In the genomic region with DNA sequence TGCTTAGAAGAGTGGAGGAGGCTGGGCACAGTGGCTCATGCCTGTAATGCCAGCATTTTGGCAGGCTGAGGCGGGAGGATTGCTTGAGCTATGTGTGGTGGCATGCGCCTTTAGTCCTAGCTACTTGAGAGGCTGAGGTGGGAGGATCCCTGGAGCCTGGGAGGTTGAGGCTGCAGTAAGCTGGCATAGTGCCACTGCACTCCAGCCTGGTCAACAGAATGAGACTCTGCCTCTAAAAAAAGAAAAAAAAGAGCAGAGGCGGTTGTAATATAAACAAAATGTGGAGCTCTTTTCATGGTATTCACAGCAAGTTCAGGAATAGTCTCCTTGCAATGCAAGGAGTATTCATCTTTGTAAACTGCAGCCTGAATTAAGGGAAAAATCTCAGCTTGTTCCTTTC, we compare ENCODE assay signal across 22 cellular contexts. TPM values are rescaled to one million over a fixed set of nuclear protein-coding genes. Genes with fewer than 3 reads are reported as not detected.
DNase-seq lines count a peak whose midpoint lies in the region; ATAC-seq and TF ChIP-seq lines count a peak whose summit lies in the region.
"Had no signal": no experiment of that assay in that cellular context is flagged by ENCODE, and none has a peak within 500 bp of the region (broad histone marks: within the 10 kb centered on the region; RNA-seq: fewer than 3 reads in every experiment).

No MANE protein-coding gene starts in this region.

- peaks cover 40% of the 10 kb centered on the region for H3K4me1 Mint-ChIP-seq in GM23338
- H3K4me1 Mint-ChIP-seq in CD4-positive, alpha-beta memory T cell, result peaks cover 38 to 81% (median 61%) of the 10 kb centered on the region in 4 donors

- peaks cover 96% of the 10 kb centered on the region for H3K79me2 ChIP-seq in GM23338 (replicated peaks; ENCODE audit: insufficient read depth)

- H3K4me2 ChIP-seq in GM23338 (no peak overlapping the region), mesenchymal stem cell (ENCODE audit: low read length, poor library complexity, severe bottlenecking) (no peak overlapping the region)

- no peaks in the 10 kb centered on the region for H3K9me2 ChIP-seq in GM23338 (ENCODE audit: insufficient read depth)

- no peak overlapping the region for H2AFZ ChIP-seq in GM23338
- H2AFZ ChIP-seq in mesenchymal stem cell (ENCODE audit: low read depth, low read length), result no peak overlapping the region

- H3K27ac ChIP-seq in AG04450 (ENCODE audit: low read depth, low read length) (no peak overlapping the region), GM23338 (ENCODE audit: low read depth) (0 out of 2 replicates have a peak overlapping the region, but pooled peaks have one; percentile 21), mesenchymal stem cell (ENCODE audit: low read length, poor library complexity, severe bottlenecking) (no peak overlapping the region), stomach (peak overlapping the region in 1 of 5 donors; percentile 29), tibial nerve (no peak overlapping the region)
- no peak overlapping the region for H3K27ac ChIP-seq in CD4-positive, alpha-beta memory T cell (ENCODE audit: low read depth, low read length)
- H3K27ac ChIP-seq: C4-2B, heart right ventricle, SJSA1 had no signal

- H3K36me3 ChIP-seq in GM23338 (ENCODE audit: insufficient read depth) (no peaks in the 10 kb centered on the region), mesenchymal stem cell (ENCODE audit: control insufficient read depth in 1 of 2, insufficient read depth in 2 of 2, low read depth in 1 of 2, low read length in 2 of 2) (peaks cover 0 to 6% of the 10 kb centered on the region in 2 experiments), stomach (peaks cover 0 to 3% (median 1%) of the 10 kb centered on the region in 4 donors), tibial nerve (peaks cover 0 to 10% (median 0%) of the 10 kb centered on the region in 3 donors)
- no peaks in the 10 kb centered on the region for H3K36me3 ChIP-seq in CD4-positive, alpha-beta memory T cell (ENCODE audit: insufficient read depth, low read length)
- H3K36me3 ChIP-seq: SJSA1, thoracic aorta had no signal

- H3K23ac ChIP-seq in mesenchymal stem cell (ENCODE audit: low read length in 2 of 2), result no peak overlapping the region

- no peak overlapping the region for H2BK120ac ChIP-seq in mesenchymal stem cell (ENCODE audit: low read depth, low read length)

- DNase-seq in AG04450 (ENCODE audit: low read depth, low spot score) (peak; percentile 7), GM23338 (ENCODE audit: low spot score) (peak; percentile 15), amniotic epithelial cell (ENCODE audit: low read depth) (peak; percentile 14), mesenchymal stem cell (peak; percentile 44), stomach (no peak), tibial nerve (ENCODE audit: low spot score in 2 of 2) (no peak)
- no peak for DNase-seq in stimulated activated CD4-positive, alpha-beta T cell treated with anti-CD3 and anti-CD28 coated beads, Interleukin-12 subunit alpha, Interleukin-12 subunit beta, amount 100 ng/mL, for 4 hours
- DNase-seq in CD4-positive, alpha-beta memory T cell, result no peak
- DNase-seq: activated CD4-positive, alpha-beta T cell treated with anti-CD3 and anti-CD28 coated beads for 48 hours; activated CD8-positive, alpha-beta memory T cell treated with anti-CD3 and anti-CD28 coated beads, Interleukin-2, amount 10 ng/mL, durations not matched to agents 7 days and 5 days; activated naive CD4-positive, alpha-beta T cell treated with anti-CD3 and anti-CD28 coated beads, Interleukin-2, amount 10 ng/mL, durations not matched to agents 7 days and 5 days; heart right ventricle; KG1; left cardiac atrium; NCI-H146; NCI-H526; small intestine had no signal

- no peak overlapping the region for H2BK15ac ChIP-seq in mesenchymal stem cell (ENCODE audit: low read depth, poor library complexity, severe bottlenecking)

- no peak overlapping the region for H3K4me3 ChIP-seq in AG04450 (ENCODE audit: low read depth, low read length)
- no peak overlapping the region for H3K4me3 ChIP-seq in GM23338
- no peak overlapping the region for H3K4me3 ChIP-seq in mesenchymal stem cell (ENCODE audit: insufficient read depth in 1 of 2, low read depth in 1 of 2, low read length in 2 of 2)
- H3K4me3 ChIP-seq in stomach, result no peak overlapping the region
- no peak overlapping the region for H3K4me3 ChIP-seq in tibial nerve
- no peak overlapping the region for H3K4me3 ChIP-seq in CD4-positive, alpha-beta memory T cell (ENCODE audit: low read length in 2 of 2)
- H3K4me3 ChIP-seq: heart right ventricle, SJSA1, thoracic aorta had no signal

- no peak overlapping the region for H2BK5ac ChIP-seq in mesenchymal stem cell (ENCODE audit: low read depth, low read length, poor library complexity, severe bottlenecking)

- intact Hi-C loops in stomach (cut with DNase I; ENCODE audit: low total_unique reads), result no loop called here
- intact Hi-C loops in CD4-positive, alpha-beta memory T cell (cut with micrococcal nuclease), result no loop called here

- H4K8ac ChIP-seq in mesenchymal stem cell (ENCODE audit: low read length), result no peak overlapping the region

- no peak overlapping the region for H3K4ac ChIP-seq in mesenchymal stem cell (ENCODE audit: low read depth in 1 of 2, low read length in 2 of 2)

- no peak overlapping the region for H2AK5ac ChIP-seq in mesenchymal stem cell (ENCODE audit: low read length, severe bottlenecking)

- H3K9me3 Mint-ChIP-seq in GM23338, result no peaks in the 10 kb centered on the region
- peaks cover 0 to 2% (median 0%) of the 10 kb centered on the region in 8 donors for H3K9me3 Mint-ChIP-seq in CD4-positive, alpha-beta memory T cell
- H3K9me3 Mint-ChIP-seq: activated naive CD4-positive, alpha-beta T cell treated with anti-CD3 and anti-CD28 coated beads, Interleukin-2, amount 10 ng/mL, durations not matched to agents 7 days and 5 days; activated T-helper 1 cell treated with anti-CD3 and anti-CD28 coated beads, Interleukin-12 subunit alpha, Interleukin-12 subunit beta, Interleukin-2, Interleukin-4 antibody, amounts not matched to agents 30 ng/mL and 10 ng/mL and 1 ng/mL, durations not matched to agents 14 hours and 24 hours and 36 hours; T-helper 1 cell treated with Interleukin-12 subunit alpha and Interleukin-12 subunit beta and Interleukin-4 antibody, amounts not matched to agents 30 μg/mL and 1 μg/mL, for 36 hours had no signal

- POLR2A ChIA-PET in AG04450 (lab: Yijun Ruan, JAX), result no interaction called here
- POLR2A ChIA-PET in CD4-positive, alpha-beta memory T cell (lab: Charles Lee; ENCODE audit: partially characterized antibody), result interaction anchor here (1.2 kb wide), 2 partner anchors 29 to 235 kb away, joined by 4 to 10 read pairs; no protein-coding TSS in a partner anchor

- H3K27ac Mint-ChIP-seq in GM23338, result no peak overlapping the region
- H3K27ac Mint-ChIP-seq in CD4-positive, alpha-beta memory T cell, result peak overlapping the region in 3 of 7 donors; percentile 4 to 39 (median 8)
- H3K27ac Mint-ChIP-seq: activated CD8-positive, alpha-beta memory T cell treated with anti-CD3 and anti-CD28 coated beads, Interleukin-2, amount 10 ng/mL, durations not matched to agents 7 days and 5 days; activated naive CD4-positive, alpha-beta T cell treated with anti-CD3 and anti-CD28 coated beads, Interleukin-2, amount 10 ng/mL, durations not matched to agents 7 days and 5 days; activated T-helper 1 cell treated with anti-CD3 and anti-CD28 coated beads, Interleukin-12 subunit alpha, Interleukin-12 subunit beta, Interleukin-2, Interleukin-4 antibody, amounts not matched to agents 30 ng/mL and 10 ng/mL and 1 ng/mL, durations not matched to agents 14 hours and 24 hours and 36 hours; T-helper 1 cell treated with Interleukin-12 subunit alpha and Interleukin-12 subunit beta and Interleukin-4 antibody, amounts not matched to agents 30 μg/mL and 1 μg/mL, for 36 hours had no signal

- TF ChIP-seq POLR2A in stomach (IDR thresholded peaks at IDR 0.05) (no peak), tibial nerve (IDR thresholded peaks at IDR 0.05) (no peak)

- H3K79me1 ChIP-seq in mesenchymal stem cell (replicated peaks; ENCODE audit: low read length, poor library complexity, severe bottlenecking), result peaks cover 24% of the 10 kb centered on the region

- H3K18ac ChIP-seq in mesenchymal stem cell (ENCODE audit: low read depth in 1 of 2, low read length in 2 of 2), result peak overlapping the region in 1 of 2 experiments; percentile 43

- no peak overlapping the region for H3K14ac ChIP-seq in mesenchymal stem cell (ENCODE audit: low read length in 2 of 2)

- WGBS in mesenchymal stem cell, result 72% methylated on average over 3 of the region's 3 CpGs
- 63 to 81% (median 75%) methylated on average over 3 of the region's 3 CpGs for WGBS in stomach, 5 donors
- WGBS in tibial nerve, 2 donors, result 74 to 75% methylated on average over 3 of the region's 3 CpGs

- H2BK12ac ChIP-seq in mesenchymal stem cell (ENCODE audit: low read length in 2 of 2), result no peak overlapping the region

- H3K4me3 Mint-ChIP-seq in GM23338, result no peak overlapping the region
- no peak overlapping the region for H3K4me3 Mint-ChIP-seq in CD4-positive, alpha-beta memory T cell
- H3K4me3 Mint-ChIP-seq: activated CD8-positive, alpha-beta memory T cell treated with anti-CD3 and anti-CD28 coated beads, Interleukin-2, amount 10 ng/mL, durations not matched to agents 7 days and 5 days; activated naive CD4-positive, alpha-beta T cell treated with anti-CD3 and anti-CD28 coated beads, Interleukin-2, amount 10 ng/mL, durations not matched to agents 7 days and 5 days; activated T-helper 1 cell treated with anti-CD3 and anti-CD28 coated beads, Interleukin-12 subunit alpha, Interleukin-12 subunit beta, Interleukin-2, Interleukin-4 antibody, amounts not matched to agents 30 ng/mL and 10 ng/mL and 1 ng/mL, durations not matched to agents 14 hours and 24 hours and 36 hours; T-helper 1 cell treated with Interleukin-12 subunit alpha and Interleukin-12 subunit beta and Interleukin-4 antibody, amounts not matched to agents 30 μg/mL and 1 μg/mL, for 36 hours had no signal

- no peak overlapping the region for H4K91ac ChIP-seq in mesenchymal stem cell (ENCODE audit: low read length)

- CTCF ChIA-PET in AG04450 (lab: Charles Lee), result interaction anchor here (0.6 to 3.9 kb wide), 6 partner anchors 11 to 368 kb away, joined by 3 to 44 read pairs (median 4); no protein-coding TSS in a partner anchor
- CTCF ChIA-PET in CD4-positive, alpha-beta memory T cell (lab: Charles Lee; ENCODE audit: partially characterized antibody), result interaction anchor here (1.1 to 2.3 kb wide), 5 partner anchors 9 to 212 kb away, joined by 3 to 8 read pairs (median 6); a partner anchor contains a TSS

- no peak for TF ChIP-seq EP300 in stomach (IDR thresholded peaks at IDR 0.05)
- no peak for TF ChIP-seq EP300 in tibial nerve (IDR thresholded peaks at IDR 0.05)

- no peaks in the 10 kb centered on the region for H3K36me3 Mint-ChIP-seq in GM23338 (ENCODE audit: low read depth)
- peaks cover 17 to 28% of the 10 kb centered on the region in 2 donors for H3K36me3 Mint-ChIP-seq in CD4-positive, alpha-beta memory T cell

- H3K9me3 ChIP-seq in AG04450 (ENCODE audit: control insufficient read depth, insufficient read depth, low read length) (no peaks in the 10 kb centered on the region), mesenchymal stem cell (ENCODE audit: control insufficient read depth, low read length) (no peaks in the 10 kb centered on the region), stomach (no peaks in the 10 kb centered on the region), tibial nerve (no peaks in the 10 kb centered on the region)
- no peaks in the 10 kb centered on the region for H3K9me3 ChIP-seq in CD4-positive, alpha-beta memory T cell (ENCODE audit: control insufficient read depth in 1 of 2, low read length in 2 of 2)
- H3K9me3 ChIP-seq: heart right ventricle, SJSA1, thoracic aorta had no signal

- peak; percentile 58 for ATAC-seq in GM23338
- ATAC-seq: activated CD8-positive, alpha-beta memory T cell treated with anti-CD3 and anti-CD28 coated beads, Interleukin-2, amount 10 ng/mL, durations not matched to agents 7 days and 5 days; heart right ventricle; left cardiac atrium had no signal

- TF ChIP-seq CTCF in AG04450 (IDR thresholded peaks at IDR 0.05; ENCODE audit: low read depth, low read length) (no peak), GM23338 (conservative IDR thresholded peaks at IDR 0.05; ENCODE audit: low read depth in 2 of 2) (no peak), stomach (IDR thresholded peaks at IDR 0.05) (no peak), tibial nerve (IDR thresholded peaks at IDR 0.05) (no peak)

- H3K9ac ChIP-seq in mesenchymal stem cell (ENCODE audit: low read length), result no peak overlapping the region

- H3K4me1 ChIP-seq in GM23338 (ENCODE audit: insufficient read depth) (peaks cover 20% of the 10 kb centered on the region), mesenchymal stem cell (ENCODE audit: control insufficient read depth, insufficient read depth, low read depth, low read length) (no peaks in the 10 kb centered on the region), stomach (peaks cover 0 to 68% (median 25%) of the 10 kb centered on the region in 4 donors), tibial nerve (peaks cover 0 to 6% (median 2%) of the 10 kb centered on the region in 4 donors)
- H3K4me1 ChIP-seq in CD4-positive, alpha-beta memory T cell (ENCODE audit: insufficient read depth, low read length), result peaks cover 24% of the 10 kb centered on the region
- H3K4me1 ChIP-seq: SJSA1 had no signal

- no peaks in the 10 kb centered on the region for H3F3A ChIP-seq in GM23338 (replicated peaks; ENCODE audit: low read depth)

- peaks cover 10% of the 10 kb centered on the region for H4K20me1 ChIP-seq in GM23338 (replicated peaks; ENCODE audit: insufficient read depth)

- H3K27me3 ChIP-seq in AG04450 (ENCODE audit: control insufficient read depth, insufficient read depth, low read length), result no peaks in the 10 kb centered on the region
- H3K27me3 ChIP-seq in GM23338 (ENCODE audit: insufficient read depth), result no peaks in the 10 kb centered on the region
- no peaks in the 10 kb centered on the region for H3K27me3 ChIP-seq in mesenchymal stem cell (ENCODE audit: control insufficient read depth in 1 of 2, insufficient read depth in 1 of 2, low read length in 2 of 2)
- no peaks in the 10 kb centered on the region for H3K27me3 ChIP-seq in stomach
- H3K27me3 ChIP-seq in tibial nerve, result no peaks in the 10 kb centered on the region
- H3K27me3 ChIP-seq in CD4-positive, alpha-beta memory T cell (ENCODE audit: insufficient read depth, low read length), result no peaks in the 10 kb centered on the region
- H3K27me3 ChIP-seq: heart right ventricle, SJSA1 had no signal

- H3K27me3 Mint-ChIP-seq in GM23338 (ENCODE audit: insufficient read depth, low read depth, poor library complexity), result no peaks in the 10 kb centered on the region
- no peaks in the 10 kb centered on the region for H3K27me3 Mint-ChIP-seq in CD4-positive, alpha-beta memory T cell
- H3K27me3 Mint-ChIP-seq: activated CD8-positive, alpha-beta memory T cell treated with anti-CD3 and anti-CD28 coated beads, Interleukin-2, amount 10 ng/mL, durations not matched to agents 7 days and 5 days; activated naive CD4-positive, alpha-beta T cell treated with anti-CD3 and anti-CD28 coated beads, Interleukin-2, amount 10 ng/mL, durations not matched to agents 7 days and 5 days had no signal

RNA-seq across cellular contexts. Expression of a gene that starts 27.2 kb away (rescaled TPM):
- polyA plus RNA-seq in AG04450 (2011; rRNA removed), result 16.0 and 18.5 TPM in 2 replicates
- 44.3 and 62.7 TPM in 2 replicates for polyA minus RNA-seq in AG04450 (2011; rRNA and poly(A)+ RNA removed)
- 44.4 and 54.9 TPM in 2 replicates for total RNA-seq in GM23338 (2014; rRNA removed; shearing (Covaris generic))
- 24.8 and 26.5 TPM in 2 replicates for polyA plus RNA-seq in GM23338 (2016; fragmentation: Nextera tagmentation; extraction: Ambion mirVana)
- polyA plus RNA-seq in mesenchymal stem cell (2013, experiment 1 of 2), result 7.0 TPM
- polyA plus RNA-seq in mesenchymal stem cell (2013, experiment 2 of 2), result 6.9 TPM
- 10 to 100 TPM in 4 of 5 donors, 1 to 10 TPM in 1; 2.6 to 80.4 (median 28.5) TPM for total RNA-seq in stomach
- 1 to 10 TPM; 2.8 to 5.6 (median 4.1) TPM for polyA plus RNA-seq in stomach
- 10 to 100 TPM; 30.3 to 35.8 (median 32.8) TPM for total RNA-seq in tibial nerve
- total RNA-seq in CD4-positive, alpha-beta memory T cell, result 10 to 100 TPM; 51.1 to 51.8 TPM
- polyA plus RNA-seq in CD4-positive, alpha-beta memory T cell, result 10 to 100 TPM in 1 of 2 donors, 1 to 10 TPM in 1; 6.3 to 12.7 TPM

Comparison
In these comparisons a context has a peak if more than half of its experiments do, and no peak if none do; other contexts are left out.
1. DNase-seq: peak in AG04450 (single experiment), GM23338 (single experiment), amniotic epithelial cell (single experiment) and mesenchymal stem cell (single experiment); none in stomach (single experiment), stimulated activated CD4-positive, alpha-beta T cell treated with anti-CD3 and anti-CD28 coated beads, Interleukin-12 subunit alpha, Interleukin-12 subunit beta, amount 100 ng/mL, for 4 hours (single experiment), tibial nerve (0 of 2) and CD4-positive, alpha-beta memory T cell (0 of 5).